In genomic region chr17:21098934-21099687, GRCh38 we compare ENCODE assay signal across 8 cellular contexts. TPM values are rescaled to one million over a fixed set of nuclear protein-coding genes. Genes with fewer than 3 reads are reported as not detected.
DNase-seq lines count a peak whose midpoint lies in the region; ATAC-seq lines count a peak whose summit lies in the region.

No MANE protein-coding gene starts in this region.

- POLR2A ChIA-PET in activated CD8-positive, alpha-beta T cell treated with anti-CD3 and anti-CD28 coated beads, Interleukin-2, amount 10 ng/mL, durations not matched to agents 7 days and 5 days (lab: Charles Lee): interaction anchor here (0.5 to 2.8 kb wide), 10 partner anchors 18 to 1714 kb away, joined by 3 to 39 read pairs (median 4); partner anchors contain the start of genes DHRS7B and USP22

- H3K9me3 ChIP-seq in endocrine pancreas (ENCODE audit: control insufficient read depth, low read length): no peaks in the 10 kb centered on the region

- ATAC-seq in GM19463 (IDR thresholded peaks at IDR 0.05; ENCODE audit: unreplicated experiment): peak; percentile 95
- ATAC-seq in activated CD8-positive, alpha-beta T cell treated with anti-CD3 and anti-CD28 coated beads, Interleukin-2, amount 10 ng/mL, durations not matched to agents 7 days and 5 days: peak; percentile 100

- peak overlapping the region; percentile 95 for H3K4me3 Mint-ChIP-seq in activated CD8-positive, alpha-beta T cell treated with anti-CD3 and anti-CD28 coated beads, Interleukin-2, amount 10 ng/mL, durations not matched to agents 7 days and 5 days

- peak overlapping the region; percentile 80 for H3K4me3 ChIP-seq in endocrine pancreas (ENCODE audit: control insufficient read depth, insufficient read depth, low read length)

- no peak overlapping the region for H3K9ac ChIP-seq in endocrine pancreas (ENCODE audit: control insufficient read depth, insufficient read depth, low read length)

- no peaks in the 10 kb centered on the region for H3K27me3 ChIP-seq in endocrine pancreas (ENCODE audit: control insufficient read depth, insufficient read depth, low read length)

- H3K27me3 Mint-ChIP-seq in activated CD8-positive, alpha-beta T cell treated with anti-CD3 and anti-CD28 coated beads, Interleukin-2, amount 10 ng/mL, durations not matched to agents 7 days and 5 days (ENCODE audit: low read depth): no peaks in the 10 kb centered on the region

- H3K27ac Mint-ChIP-seq in activated CD8-positive, alpha-beta T cell treated with anti-CD3 and anti-CD28 coated beads, Interleukin-2, amount 10 ng/mL, durations not matched to agents 7 days and 5 days: peak overlapping the region; percentile 97

- no peaks in the 10 kb centered on the region for H3K36me3 ChIP-seq in endocrine pancreas (ENCODE audit: control insufficient read depth, insufficient read depth, low read length)

- no peaks in the 10 kb centered on the region for H3K9me3 Mint-ChIP-seq in activated CD8-positive, alpha-beta T cell treated with anti-CD3 and anti-CD28 coated beads, Interleukin-2, amount 10 ng/mL, durations not matched to agents 7 days and 5 days (ENCODE audit: insufficient read depth)

- peaks cover 29% of the 10 kb centered on the region for H3K4me1 Mint-ChIP-seq in activated CD8-positive, alpha-beta T cell treated with anti-CD3 and anti-CD28 coated beads, Interleukin-2, amount 10 ng/mL, durations not matched to agents 7 days and 5 days (ENCODE audit: low read depth)

- H3K36me3 Mint-ChIP-seq in activated CD8-positive, alpha-beta T cell treated with anti-CD3 and anti-CD28 coated beads, Interleukin-2, amount 10 ng/mL, durations not matched to agents 7 days and 5 days (ENCODE audit: low read depth): no peaks in the 10 kb centered on the region

- H3K4me1 ChIP-seq in endocrine pancreas (ENCODE audit: control insufficient read depth, insufficient read depth, low read length): no peaks in the 10 kb centered on the region

- CTCF ChIA-PET in activated CD8-positive, alpha-beta T cell treated with anti-CD3 and anti-CD28 coated beads, Interleukin-2, amount 10 ng/mL, durations not matched to agents 7 days and 5 days (lab: Charles Lee): interaction anchor here (0.7 to 3.0 kb wide), 29 partner anchors 8 to 185 kb away, joined by 3 to 50 read pairs (median 5); partner anchors contain the start of gene USP22

- DNase-seq in CMK (ENCODE audit: low read depth) (peak; percentile 54), HK-2 (ENCODE audit: unreplicated experiment) (peak; percentile 73), NCI-H82 (lab: John Stamatoyannopoulos, UW) (peak; percentile 99), midbrain (lab: John Stamatoyannopoulos, UW) (peak; percentile 38)
- peak; percentile 91 for DNase-seq in activated CD8-positive, alpha-beta T cell treated with anti-CD3 and anti-CD28 coated beads, Interleukin-2, amount 10 ng/mL, durations not matched to agents 7 days and 5 days
- DNase-seq in stimulated activated CD8-positive, alpha-beta memory T cell treated with anti-CD3 and anti-CD28 coated beads, Interleukin-2, amount 100 ng/mL, for 48 hours (ENCODE audit: low read depth in 2 of 2): peak; percentile 56 to 65

RNA-seq across cellular contexts. Expression of gene DHRS7B, which starts 27.7 kb away (rescaled TPM):
- 10 to 100 TPM; 15.1 to 15.2 TPM for total RNA-seq in activated CD8-positive, alpha-beta T cell treated with anti-CD3 and anti-CD28 coated beads, Interleukin-2, amount 10 ng/mL, durations not matched to agents 7 days and 5 days

RNA-seq across cellular contexts. Expression of gene USP22, which starts 56.3 kb away (rescaled TPM):
- 100 to 1,000 TPM; 138 to 148 TPM for total RNA-seq in activated CD8-positive, alpha-beta T cell treated with anti-CD3 and anti-CD28 coated beads, Interleukin-2, amount 10 ng/mL, durations not matched to agents 7 days and 5 days

Comparison
In these comparisons a context has a peak if more than half of its experiments do, and no peak if none do; other contexts are left out.
1. Peak in every context shown above with its lines: DNase-seq, ATAC-seq and H3K4me3 ChIP-seq.
2. DNase-seq: peak in every context shown above with its lines; median percentile 99 in NCI-H82; 91 in activated CD8-positive, alpha-beta T cell treated with anti-CD3 and anti-CD28 coated beads, Interleukin-2, amount 10 ng/mL, durations not matched to agents 7 days and 5 days; 73 in HK-2; 60 in stimulated activated CD8-positive, alpha-beta memory T cell treated with anti-CD3 and anti-CD28 coated beads, Interleukin-2, amount 100 ng/mL, for 48 hours; 54 in CMK; 38 in midbrain.